Comparison of ENCODE assay signal across 8 cellular contexts in genomic region chr13:51764184-51765141, GRCh38. TPM values are rescaled to one million over a fixed set of nuclear protein-coding genes. Genes with fewer than 3 reads are reported as not detected.
DNase-seq lines count a peak whose midpoint lies in the region; ATAC-seq and TF ChIP-seq lines count a peak whose summit lies in the region.

No MANE protein-coding gene starts in this region.

- CTCF ChIA-PET in OCI-LY7 (lab: Charles Lee; ENCODE audit: unreplicated experiment): no interaction called here

- H3K79me2 ChIP-seq in DND-41 (ENCODE audit: insufficient read depth, low read length) (no peaks in the 10 kb centered on the region), OCI-LY7 (ENCODE audit: insufficient read depth, low read depth, low read length) (no peaks in the 10 kb centered on the region)

- H3K9ac ChIP-seq in DND-41 (ENCODE audit: low read depth, low read length): no peak overlapping the region

- intact Hi-C loops in OCI-LY7 (cut with micrococcal nuclease; ENCODE audit: unreplicated experiment): no loop called here

- POLR2A ChIA-PET in OCI-LY7 (lab: Charles Lee): interaction anchor here (0.8 kb wide), 1 partner anchor 17 kb away, joined by 3 read pairs; no protein-coding TSS in a partner anchor

- peak; percentile 56 for ATAC-seq in DND-41 (ENCODE audit: insufficient read depth, low read depth)
- ATAC-seq in GM21576 (IDR thresholded peaks at IDR 0.05; ENCODE audit: unreplicated experiment): peak; percentile 86

- no peak overlapping the region for H3K4me3 ChIP-seq in DND-41 (ENCODE audit: low read depth in 1 of 2, low read length in 2 of 2)
- H3K4me3 ChIP-seq in OCI-LY7 (ENCODE audit: low read depth, low read length, poor library complexity, severe bottlenecking): no peak overlapping the region

- H4K20me1 ChIP-seq in DND-41 (ENCODE audit: insufficient read depth, low read length): no peaks in the 10 kb centered on the region
- no peaks in the 10 kb centered on the region for H4K20me1 ChIP-seq in OCI-LY7 (ENCODE audit: insufficient read depth, low read length)

- no peaks in the 10 kb centered on the region for H3K9me2 ChIP-seq in OCI-LY7 (ENCODE audit: insufficient read depth, low read length)

- H3K4me2 ChIP-seq in DND-41 (ENCODE audit: insufficient read depth, low read length) (no peak overlapping the region), OCI-LY7 (ENCODE audit: low read length) (no peak overlapping the region)

- TF ChIP-seq CTCF in DND-41 (IDR thresholded peaks at IDR 0.05; ENCODE audit: borderline replicate concordance, extremely low read depth, low read length, poor library complexity, severe bottlenecking): no peak
- TF ChIP-seq CTCF in OCI-LY7 (conservative IDR thresholded peaks at IDR 0.05; ENCODE audit: low read length): no peak

- peaks cover 6% of the 10 kb centered on the region; the same call in 1 of the 2 replicates for H3K36me3 ChIP-seq in DND-41 (ENCODE audit: insufficient read depth, low read length)
- no peaks in the 10 kb centered on the region for H3K36me3 ChIP-seq in OCI-LY7 (ENCODE audit: insufficient read depth, low read length)

- no TSS peak for BruUV-seq in OCI-LY7 (replicated peaks; lab: Mats Ljungman, UMichigan)

- no peaks in the 10 kb centered on the region for H3K27me3 ChIP-seq in DND-41 (ENCODE audit: insufficient read depth, low read length, poor library complexity)

- no peaks in the 10 kb centered on the region for H3K4me1 ChIP-seq in DND-41 (ENCODE audit: insufficient read depth, low read length)
- no peaks in the 10 kb centered on the region for H3K4me1 ChIP-seq in OCI-LY7 (ENCODE audit: insufficient read depth, low read length, poor library complexity, severe bottlenecking)

- H3K27ac ChIP-seq in DND-41 (ENCODE audit: low read length) (no peak overlapping the region), temporal lobe (ENCODE audit: low read depth, low read length) (peak overlapping the region; percentile 90), OCI-LY7 (ENCODE audit: low read depth, low read length, poor library complexity, severe bottlenecking) (no peak overlapping the region)

- no peak overlapping the region for H2AFZ ChIP-seq in DND-41 (ENCODE audit: low read depth, low read length)
- no peak overlapping the region for H2AFZ ChIP-seq in OCI-LY7 (ENCODE audit: low read length)

- H3K9me3 ChIP-seq in DND-41 (ENCODE audit: insufficient read depth, low read length, severe bottlenecking) (no peaks in the 10 kb centered on the region), OCI-LY7 (ENCODE audit: low read length) (no peaks in the 10 kb centered on the region)

- peak; percentile 16 for DNase-seq in DND-41
- peak; percentile 84 for DNase-seq in M059J (ENCODE audit: low read depth)
- peak; percentile 7 for DNase-seq in activated CD8-positive, alpha-beta memory T cell treated with anti-CD3 and anti-CD28 coated beads, Interleukin-2, amount 50 U/mL, for 1 hour (ENCODE audit: extremely low read depth)
- DNase-seq in fibroblast of gingiva (ENCODE audit: low read depth): peak; percentile 94
- peak in 45 of 56 donors; percentile 13 to 84 (median 50) for DNase-seq in nucleus accumbens (lab: John Stamatoyannopoulos, UW)
- no peak for DNase-seq in OCI-LY7 (ENCODE audit: low spot score)

RNA-seq across cellular contexts. Expression of gene DHRS12, which starts 39.5 kb away (rescaled TPM):
- total RNA-seq in M059J (2014; rRNA removed; shearing (Covaris generic)): 2.1 and 2.2 TPM in 2 replicates
- total RNA-seq in temporal lobe (3.4 TPM), OCI-LY7 (2022) (11.9 and 12.5 TPM in 2 replicates)
- 3.4 and 3.5 TPM in 2 replicates for total RNA-seq in OCI-LY7 (2014; rRNA removed; shearing (Covaris generic))
